8 cellular contexts compared by ENCODE assay signal in the genomic region with DNA sequence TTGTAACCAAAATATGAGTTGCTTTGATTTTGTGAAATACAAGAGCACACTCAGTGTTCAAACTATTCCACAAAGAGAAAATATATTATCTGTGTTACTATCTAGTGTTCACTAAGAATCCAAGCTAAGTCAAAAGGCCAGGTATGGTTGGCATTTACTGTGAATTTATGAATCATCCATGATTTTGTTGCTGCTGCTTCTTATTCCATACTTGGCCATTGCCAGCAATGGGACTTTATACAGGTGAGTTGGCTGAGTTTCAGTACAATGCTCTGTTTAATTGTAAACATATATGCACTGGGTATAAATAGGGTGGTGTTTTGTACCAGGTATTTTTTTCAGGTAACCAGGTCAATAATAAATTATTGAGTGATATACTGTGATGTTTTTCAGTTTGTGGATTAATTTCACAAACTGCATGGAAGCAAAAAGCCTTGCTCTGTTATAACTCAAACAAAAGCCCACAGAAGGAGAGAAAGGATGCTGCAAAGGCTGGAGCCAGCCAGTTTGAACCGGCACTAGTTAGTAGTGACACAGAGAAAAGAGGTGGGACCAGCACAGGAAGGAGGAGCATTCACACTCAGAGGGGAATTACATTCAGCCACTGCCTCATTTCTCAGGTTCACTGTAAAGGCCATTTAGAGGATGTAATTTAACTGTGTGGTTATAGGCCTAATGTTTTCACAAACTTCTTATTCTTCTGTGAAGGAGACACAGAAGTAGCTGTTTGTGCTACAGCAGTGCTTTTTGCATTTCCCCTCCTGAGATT.
DNase-seq lines count a peak whose midpoint lies in the region; ATAC-seq lines count a peak whose summit lies in the region.

No MANE protein-coding gene starts in this region.

- H3K9me3 ChIP-seq in effector memory CD4-positive, alpha-beta T cell (ENCODE audit: control insufficient read depth, low read length) = no peaks in the 10 kb centered on the region

- no peaks in the 10 kb centered on the region for H3K4me1 ChIP-seq in effector memory CD4-positive, alpha-beta T cell (ENCODE audit: control insufficient read depth, insufficient read depth, low read length, poor library complexity, severe bottlenecking)

- no peaks in the 10 kb centered on the region for H3K36me3 ChIP-seq in effector memory CD4-positive, alpha-beta T cell (ENCODE audit: control insufficient read depth, insufficient read depth, low read length)

- H3K27ac ChIP-seq in effector memory CD4-positive, alpha-beta T cell (ENCODE audit: insufficient read depth, low read length, poor library complexity, severe bottlenecking) = no peak overlapping the region

- no peaks in the 10 kb centered on the region for H3K9me3 Mint-ChIP-seq in activated CD4-positive, alpha-beta T cell treated with anti-CD3 and anti-CD28 coated beads, Interleukin-2, amount 10 ng/mL, durations not matched to agents 24 days and 14 days
- H3K9me3 Mint-ChIP-seq in activated T-cell treated with anti-CD3 and anti-CD28 coated beads, Interleukin-2, amount 50 U/mL, for 72 hours = no peaks in the 10 kb centered on the region

- no peaks in the 10 kb centered on the region for H3K27me3 ChIP-seq in effector memory CD4-positive, alpha-beta T cell (replicated peaks; ENCODE audit: control insufficient read depth, insufficient read depth, low read length, poor library complexity, severe bottlenecking)

- no peaks in the 10 kb centered on the region for H3K27me3 Mint-ChIP-seq in activated CD4-positive, alpha-beta T cell treated with anti-CD3 and anti-CD28 coated beads, Interleukin-2, amount 10 ng/mL, durations not matched to agents 24 days and 14 days
- peaks cover 14% of the 10 kb centered on the region for H3K27me3 Mint-ChIP-seq in activated T-cell treated with anti-CD3 and anti-CD28 coated beads, Interleukin-2, amount 50 U/mL, for 72 hours (ENCODE audit: low read depth)

- ATAC-seq in HG02642 (IDR thresholded peaks at IDR 0.05; ENCODE audit: poor library complexity, unreplicated experiment) = peak; percentile 99
- ATAC-seq in activated T-cell treated with anti-CD3 and anti-CD28 coated beads, Interleukin-2, amount 50 U/mL, for 72 hours (replicated peaks in 1 of 2) = peak; percentile 100

- no peak overlapping the region for H3K4me3 Mint-ChIP-seq in activated CD4-positive, alpha-beta T cell treated with anti-CD3 and anti-CD28 coated beads, Interleukin-2, amount 10 ng/mL, durations not matched to agents 24 days and 14 days
- peak overlapping the region; percentile 42 to 72 for H3K4me3 Mint-ChIP-seq in activated T-cell treated with anti-CD3 and anti-CD28 coated beads, Interleukin-2, amount 50 U/mL, for 72 hours

- H3K36me3 Mint-ChIP-seq in activated CD4-positive, alpha-beta T cell treated with anti-CD3 and anti-CD28 coated beads, Interleukin-2, amount 10 ng/mL, durations not matched to agents 24 days and 14 days (ENCODE audit: low read depth) = no peaks in the 10 kb centered on the region
- no peaks in the 10 kb centered on the region for H3K36me3 Mint-ChIP-seq in activated T-cell treated with anti-CD3 and anti-CD28 coated beads, Interleukin-2, amount 50 U/mL, for 72 hours (ENCODE audit: insufficient read depth in 2 of 2)

- intact Hi-C loops in activated CD4-positive, alpha-beta T cell treated with anti-CD3 and anti-CD28 coated beads, Interleukin-2, amount 10 ng/mL, durations not matched to agents 24 days and 14 days (cut with micrococcal nuclease) = loop anchor here (1.0 to 10.0 kb wide), 4 partner anchors 16 to 440 kb away; no protein-coding TSS in a partner anchor

- peak overlapping the region; percentile 81 for H3K27ac Mint-ChIP-seq in activated CD4-positive, alpha-beta T cell treated with anti-CD3 and anti-CD28 coated beads, Interleukin-2, amount 10 ng/mL, durations not matched to agents 24 days and 14 days
- H3K27ac Mint-ChIP-seq in activated T-cell treated with anti-CD3 and anti-CD28 coated beads, Interleukin-2, amount 50 U/mL, for 72 hours = peak overlapping the region; percentile 55

- no peak overlapping the region for H3K4me3 ChIP-seq in effector memory CD4-positive, alpha-beta T cell (ENCODE audit: insufficient read depth, low read depth, low read length, poor library complexity, severe bottlenecking)

- peak; percentile 84 for DNase-seq in activated CD4-positive, alpha-beta T cell treated with anti-CD3 and anti-CD28 coated beads, Interleukin-2, amount 10 ng/mL, durations not matched to agents 24 days and 14 days
- no peak for DNase-seq in activated CD4-positive, alpha-beta T cell treated with anti-CD3 and anti-CD28 coated beads, Interleukin-2, amount 50 U/mL, for 1 hour
- DNase-seq in NCI-H1436 treated with DMSO at 0.1 percent for 48 hours (lab: John Stamatoyannopoulos, UW) (peak; percentile 78), iris pigment epithelial cell (ENCODE audit: low read depth) (peak; percentile 85)
- peak; percentile 57 to 60 for DNase-seq in activated T-cell treated with anti-CD3 and anti-CD28 coated beads, Interleukin-2, amount 50 U/mL, for 72 hours
- DNase-seq in stimulated activated CD8-positive, alpha-beta memory T cell treated with anti-CD3 and anti-CD28 coated beads, Interleukin-7, amount 100 ng/mL, for 4 hours (ENCODE audit: low read depth in 2 of 2) = peak; percentile 5 to 6
- no peak for DNase-seq in effector memory CD4-positive, alpha-beta T cell

- H3K4me1 Mint-ChIP-seq in activated CD4-positive, alpha-beta T cell treated with anti-CD3 and anti-CD28 coated beads, Interleukin-2, amount 10 ng/mL, durations not matched to agents 24 days and 14 days = peaks cover 10% of the 10 kb centered on the region
- peaks cover 16% of the 10 kb centered on the region for H3K4me1 Mint-ChIP-seq in activated T-cell treated with anti-CD3 and anti-CD28 coated beads, Interleukin-2, amount 50 U/mL, for 72 hours (ENCODE audit: low read depth)

Comparison
In these comparisons a context has a peak if more than half of its experiments do, and no peak if none do; other contexts are left out.
1. DNase-seq: peak in activated CD4-positive, alpha-beta T cell treated with anti-CD3 and anti-CD28 coated beads, Interleukin-2, amount 10 ng/mL, durations not matched to agents 24 days and 14 days (single experiment), NCI-H1436 treated with DMSO at 0.1 percent for 48 hours (single experiment), activated T-cell treated with anti-CD3 and anti-CD28 coated beads, Interleukin-2, amount 50 U/mL, for 72 hours (2 of 2), iris pigment epithelial cell (single experiment) and stimulated activated CD8-positive, alpha-beta memory T cell treated with anti-CD3 and anti-CD28 coated beads, Interleukin-7, amount 100 ng/mL, for 4 hours (2 of 2); none in activated CD4-positive, alpha-beta T cell treated with anti-CD3 and anti-CD28 coated beads, Interleukin-2, amount 50 U/mL, for 1 hour (single experiment) and effector memory CD4-positive, alpha-beta T cell (0 of 3).